33 cellular contexts compared by ENCODE assay signal in genomic region chr4:187826725-187827124, GRCh38.
DNase-seq lines count a peak whose midpoint lies in the region; TF ChIP-seq lines count a peak whose summit lies in the region.
"Had no signal": no experiment of that assay in that cellular context is flagged by ENCODE, and none has a peak within 500 bp of the region (broad histone marks: within the 10 kb centered on the region; RNA-seq: fewer than 3 reads in every experiment).

No MANE protein-coding gene starts in this region.

- no peaks in the 10 kb centered on the region for H3K9me3 ChIP-seq in neural progenitor cell (ENCODE audit: low read depth)
- H3K9me3 ChIP-seq: gastrocnemius medialis, neutrophil, thoracic aorta had no signal

- no peak overlapping the region for H3K27ac Mint-ChIP-seq in neural progenitor cell
- H3K27ac Mint-ChIP-seq: activated CD4-positive, alpha-beta T cell treated with anti-CD3 and anti-CD28 coated beads, Interleukin-2, amount 10 ng/mL, durations not matched to agents 24 days and 14 days; CD4-positive, alpha-beta memory T cell; dendritic cell treated with granulocyte-macrophage colony-stimulating factor and Interleukin-4, amounts not matched to agents 40 ng/mL and 50 ng/mL, for 4 days; progenitor cell of endocrine pancreas had no signal

- peak overlapping the region; percentile 53 for H2AFZ ChIP-seq in neural progenitor cell (replicated peaks)
- H2AFZ ChIP-seq: hepatocyte had no signal

- H3K9me3 Mint-ChIP-seq in neural progenitor cell, result peaks cover 7% of the 10 kb centered on the region

- no peaks in the 10 kb centered on the region for H3K36me3 Mint-ChIP-seq in neural progenitor cell
- H3K36me3 Mint-ChIP-seq: CD4-positive, alpha-beta memory T cell had no signal

- H3K79me2 ChIP-seq in neural progenitor cell (ENCODE audit: low read depth), result no peaks in the 10 kb centered on the region
- H3K79me2 ChIP-seq: hepatocyte had no signal

- no peaks in the 10 kb centered on the region for H3K36me3 ChIP-seq in neural progenitor cell
- H3K36me3 ChIP-seq: gastrocnemius medialis, left ventricle myocardium inferior, neutrophil, Peyer's patch, sigmoid colon, thoracic aorta, WERI-Rb-1 had no signal

- in situ Hi-C loops in SK-MEL-5 (cut with HindIII; ENCODE audit: low pct_unique_long_range_greater_than_20kb, low sequenced_read_pairs), result no loop called here

- H3K27me3 ChIP-seq in neural progenitor cell, result no peaks in the 10 kb centered on the region
- H3K27me3 ChIP-seq: gastrocnemius medialis, hepatocyte, neutrophil, Peyer's patch, sigmoid colon had no signal

- H3F3A ChIP-seq in neural progenitor cell (ENCODE audit: low read depth), result no peaks in the 10 kb centered on the region

- no peaks in the 10 kb centered on the region for H3K27me3 Mint-ChIP-seq in neural progenitor cell (ENCODE audit: insufficient read depth, low read depth)
- H3K27me3 Mint-ChIP-seq: activated CD4-positive, alpha-beta T cell treated with anti-CD3 and anti-CD28 coated beads, Interleukin-2, amount 10 ng/mL, durations not matched to agents 24 days and 14 days; CD4-positive, alpha-beta memory T cell; central memory CD8-positive, alpha-beta T cell; dendritic cell treated with granulocyte-macrophage colony-stimulating factor and Interleukin-4, amounts not matched to agents 40 ng/mL and 50 ng/mL, for 4 days; progenitor cell of endocrine pancreas had no signal

- H4K20me1 ChIP-seq in neural progenitor cell (ENCODE audit: low read depth), result no peaks in the 10 kb centered on the region

- no peak overlapping the region for H3K4me3 ChIP-seq in neural progenitor cell
- H3K4me3 ChIP-seq: gastrocnemius medialis, hepatocyte, left ventricle myocardium inferior, Peyer's patch, sigmoid colon had no signal

- H3K27ac ChIP-seq in neural progenitor cell, result no peak overlapping the region
- H3K27ac ChIP-seq: gastrocnemius medialis, hepatocyte, left ventricle myocardium inferior, neutrophil, Peyer's patch, sigmoid colon, thoracic aorta, WERI-Rb-1 had no signal

- H3K4me2 ChIP-seq in neural progenitor cell, result no peak overlapping the region
- H3K4me2 ChIP-seq: hepatocyte had no signal

- no peaks in the 10 kb centered on the region for H3K4me1 Mint-ChIP-seq in neural progenitor cell
- H3K4me1 Mint-ChIP-seq: activated CD4-positive, alpha-beta T cell treated with anti-CD3 and anti-CD28 coated beads, Interleukin-2, amount 10 ng/mL, durations not matched to agents 24 days and 14 days; CD4-positive, alpha-beta memory T cell; central memory CD8-positive, alpha-beta T cell had no signal

- no peak overlapping the region for H3K9ac ChIP-seq in neural progenitor cell

- no peak for TF ChIP-seq CTCF in neural progenitor cell (IDR thresholded peaks at IDR 0.05)

- H3K4me3 Mint-ChIP-seq in neural progenitor cell, result no peak overlapping the region
- H3K4me3 Mint-ChIP-seq: activated CD4-positive, alpha-beta T cell treated with anti-CD3 and anti-CD28 coated beads, Interleukin-2, amount 10 ng/mL, durations not matched to agents 24 days and 14 days; activated T-cell treated with anti-CD3 and anti-CD28 coated beads, Interleukin-2, amount 50 U/mL, for 4 hours; CD4-positive, alpha-beta memory T cell; central memory CD8-positive, alpha-beta T cell; dendritic cell treated with granulocyte-macrophage colony-stimulating factor and Interleukin-4, amounts not matched to agents 40 ng/mL and 50 ng/mL, for 4 days had no signal

- DNase-seq in DMS53 (lab: John Stamatoyannopoulos, UW) (peak; percentile 39), DMS53 treated with DMSO at 0.1 percent for 48 hours (lab: John Stamatoyannopoulos, UW; ENCODE audit: unreplicated experiment) (no peak), M059J (ENCODE audit: low read depth) (peak; percentile 57), SK-MEL-5 (ENCODE audit: low read depth, low spot score) (peak; percentile 85), neural progenitor cell (ENCODE audit: low spot score) (no peak), SKM-1 (lab: John Stamatoyannopoulos, UW; ENCODE audit: unreplicated experiment) (no peak), OCI-M1 (lab: John Stamatoyannopoulos, UW) (no peak)
- no peak for DNase-seq in stimulated activated CD4-positive, alpha-beta T cell treated with anti-CD3 and anti-CD28 coated beads, Interleukin-4, amount 100 ng/mL, for 24 hours
- DNase-seq: activated CD4-positive, alpha-beta T cell treated with anti-CD3 and anti-CD28 coated beads, Interleukin-2, amount 10 ng/mL, durations not matched to agents 24 days and 14 days; activated T-cell treated with anti-CD3 and anti-CD28 coated beads, Interleukin-2, amount 50 U/mL, for 4 hours; AML-193; CD4-positive, alpha-beta memory T cell; gastrocnemius medialis; GOT3; islet precursor cell; Kasumi-1; left ventricle myocardium inferior; NCI-H1048; NCI-H1694; NCI-H524 treated with DMSO at 0.1 percent for 48 hours; NK-92 treated with Interleukin-12 subunit alpha and Interleukin-12 subunit beta, amount 100 ng/mL, for 24 hours; Peyer's patch; sigmoid colon; stimulated activated CD4-positive, alpha-beta T cell treated with anti-CD3 and anti-CD28 coated beads, Interleukin-15, amount 100 ng/mL, for 24 hours; stimulated activated naive CD8-positive, alpha-beta T cell treated with anti-CD3 and anti-CD28 coated beads, Interleukin-15, Interleukin-2, amounts not matched to agents 100 U/mL and 50 U/mL, for 24 hours; T-helper 9 cell; WERI-Rb-1 had no signal

- peaks cover 7% of the 10 kb centered on the region for H3K4me1 ChIP-seq in neural progenitor cell
- H3K4me1 ChIP-seq: gastrocnemius medialis, left ventricle myocardium inferior, Peyer's patch, sigmoid colon had no signal

Comparison
In these comparisons a context has a peak if more than half of its experiments do, and no peak if none do; other contexts are left out.
1. DNase-seq: peak in DMS53 (single experiment), M059J (single experiment) and SK-MEL-5 (single experiment); none in DMS53 treated with DMSO at 0.1 percent for 48 hours (single experiment), neural progenitor cell (single experiment), SKM-1 (single experiment), stimulated activated CD4-positive, alpha-beta T cell treated with anti-CD3 and anti-CD28 coated beads, Interleukin-4, amount 100 ng/mL, for 24 hours (single experiment) and OCI-M1 (single experiment).